ENCODE assay signal across 9 cellular contexts in the genomic region with DNA sequence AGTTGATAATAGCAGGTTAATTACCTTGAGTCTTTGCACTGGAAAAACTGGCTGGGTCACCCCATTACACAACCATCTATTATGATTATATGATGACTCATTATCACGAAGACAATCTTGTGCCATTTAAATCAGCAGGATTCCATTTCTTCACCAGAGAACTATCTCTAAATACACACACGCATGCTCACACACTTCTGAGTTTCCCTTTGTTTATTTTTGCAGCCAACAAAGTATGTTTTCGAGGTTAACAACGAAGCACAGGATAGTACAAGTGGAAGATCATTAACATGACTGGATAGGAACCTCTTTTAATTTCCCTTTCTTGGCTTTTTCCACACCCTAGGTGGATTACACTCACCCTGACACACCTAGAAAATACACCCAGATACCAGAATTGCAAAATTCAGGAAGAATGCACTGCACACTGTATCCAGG. TPM values are rescaled to one million over a fixed set of nuclear protein-coding genes. Genes with fewer than 3 reads are reported as not detected.
DNase-seq lines count a peak whose midpoint lies in the region; ATAC-seq, FAIRE-seq and TF ChIP-seq lines count a peak whose summit lies in the region.
"Had no signal": no experiment of that assay in that cellular context is flagged by ENCODE, and none has a peak within 500 bp of the region (broad histone marks: within the 10 kb centered on the region; RNA-seq: fewer than 3 reads in every experiment).

No MANE protein-coding gene starts in this region.

- peaks cover 59% of the 10 kb centered on the region for H3F3A ChIP-seq in PC-9 (ENCODE audit: insufficient read depth, low read depth)

- H4K20me1 ChIP-seq in PC-9 (ENCODE audit: insufficient read depth): no peaks in the 10 kb centered on the region

- H3K4me3 ChIP-seq in PC-9: peak overlapping the region; percentile 38; the same call in 1 of the 2 replicates
- H3K4me3 ChIP-seq in stomach: no peak overlapping the region

- H3K4me1 ChIP-seq in PC-9 (replicated peaks; ENCODE audit: insufficient read depth): peaks cover 61% of the 10 kb centered on the region
- peaks cover 4 to 28% (median 12%) of the 10 kb centered on the region in 4 donors for H3K4me1 ChIP-seq in stomach

- no peaks in the 10 kb centered on the region for H3K9me3 ChIP-seq in PC-9 (ENCODE audit: insufficient read depth, low read depth)
- H3K9me3 ChIP-seq in stomach: no peaks in the 10 kb centered on the region

- H2AFZ ChIP-seq in PC-9: no peak overlapping the region

- H3K36me3 ChIP-seq in PC-9 (ENCODE audit: low read depth) (peaks cover 33% of the 10 kb centered on the region), stomach (peaks cover 5 to 21% (median 17%) of the 10 kb centered on the region in 4 donors)

- TF ChIP-seq POLR2A in H54 (IDR thresholded peaks at IDR 0.05; ENCODE audit: low read depth, low read length) (no peak), stomach (IDR thresholded peaks at IDR 0.05) (no peak)

- no peak for ATAC-seq in GM19395 (IDR thresholded peaks at IDR 0.05; ENCODE audit: unreplicated experiment)

- no peaks in the 10 kb centered on the region for H3K9me2 ChIP-seq in PC-9 (ENCODE audit: insufficient read depth)

- peak; percentile 71 for FAIRE-seq in H54 (lab: Jason Lieb, UNC)

- TF ChIP-seq EP300 in stomach (IDR thresholded peaks at IDR 0.05): no peak

- no peak for DNase-seq in H54 (ENCODE audit: insufficient read length, low spot score)
- DNase-seq in PC-9: peak; percentile 59 to 98
- DNase-seq in fibroblast of peridontal ligament (ENCODE audit: extremely low read depth): peak; percentile 96
- DNase-seq in stomach: peak; percentile 59
- no peak for DNase-seq in SKM-1 treated with dmso at 0.1 percent for 144 hours (lab: John Stamatoyannopoulos, UW; ENCODE audit: unreplicated experiment)
- no peak for DNase-seq in iPS-NIHi11 (ENCODE audit: low spot score)
- no peak for DNase-seq in retina
- DNase-seq: activated CD4-positive, alpha-beta memory T cell treated with anti-CD3 and anti-CD28 coated beads for 36 hours had no signal

- H3K79me2 ChIP-seq in PC-9 (ENCODE audit: low read depth): 0 out of 2 replicates have a peak, but pooled peaks cover 5% of the 10 kb centered on the region

- WGBS in stomach, 5 donors: 17 to 36% (median 26%) methylated on average over 4 of the region's 4 CpGs

- H3K27ac ChIP-seq in PC-9 (peak overlapping the region; percentile 92), stomach (peak overlapping the region in 2 of 5 donors; percentile 45 to 67)

- intact Hi-C loops in PC-9 (cut with micrococcal nuclease; ENCODE audit: unreplicated experiment) (loop anchor here (1.0 kb wide), 2 partner anchors 18 to 53 kb away; no protein-coding TSS in a partner anchor), stomach (cut with DNase I; ENCODE audit: low total_unique reads) (no loop called here)

- POLR2A ChIA-PET in PC-9 (lab: Charles Lee; ENCODE audit: unreplicated experiment): interaction anchor here (0.6 to 1.2 kb wide), 2 partner anchors 18 to 685 kb away, joined by 5 to 6 read pairs; a partner anchor contains a TSS

- BruUV-seq in PC-9 (replicated peaks; lab: Mats Ljungman, UMichigan): no TSS peak

- TF ChIP-seq CTCF in PC-9 (conservative IDR thresholded peaks at IDR 0.05) (no peak), stomach (IDR thresholded peaks at IDR 0.05) (no peak)

- peak overlapping the region; percentile 70 for H3K4me2 ChIP-seq in PC-9

- CTCF ChIA-PET in PC-9 (lab: Charles Lee): no interaction called here

- H3K27me3 ChIP-seq in PC-9 (ENCODE audit: insufficient read depth, low read depth) (no peaks in the 10 kb centered on the region), stomach (no peaks in the 10 kb centered on the region)

RNA-seq across cellular contexts. Expression of a gene that starts 18.9 kb away (rescaled TPM):
- total RNA-seq in PC-9 (2021) (79.2 and 93.0 TPM in 2 replicates), stomach (10 to 100 TPM in 3 of 5 donors, 1 to 10 TPM in 2; 3.8 to 53.1 (median 12.8) TPM)
- 100 to 1,000 TPM in 1 of 3 donors, 10 to 100 TPM in 2; 24.0 to 159 (median 24.2) TPM for polyA plus RNA-seq in stomach

Comparison
In these comparisons a context has a peak if more than half of its experiments do, and no peak if none do; other contexts are left out.
1. DNase-seq: peak in PC-9 (2 of 2), fibroblast of peridontal ligament (single experiment) and stomach (single experiment); none in H54 (single experiment), SKM-1 treated with dmso at 0.1 percent for 144 hours (single experiment), iPS-NIHi11 (single experiment) and retina (single experiment).